Comparison of ENCODE assay signal across 26 cellular contexts in genomic region chr20:5141615-5142014, GRCh38. TPM values are rescaled to one million over a fixed set of nuclear protein-coding genes. Genes with fewer than 3 reads are reported as not detected.
DNase-seq lines count a peak whose midpoint lies in the region; ATAC-seq and TF ChIP-seq lines count a peak whose summit lies in the region.
"Had no signal": no experiment of that assay in that cellular context is flagged by ENCODE, and none has a peak within 500 bp of the region (broad histone marks: within the 10 kb centered on the region; RNA-seq: fewer than 3 reads in every experiment).

No MANE protein-coding gene starts in this region.

- peaks cover 12% of the 10 kb centered on the region for H3K36me3 Mint-ChIP-seq in activated T-helper 1 cell treated with anti-CD3 and anti-CD28 coated beads, Interleukin-12 subunit alpha, Interleukin-12 subunit beta, Interleukin-2, Interleukin-4 antibody, amounts not matched to agents 30 ng/mL and 10 ng/mL and 1 ng/mL, durations not matched to agents 14 hours and 24 hours and 36 hours (ENCODE audit: low read depth)

- H3K27ac ChIP-seq in BLaER1, result no peak overlapping the region
- no peak overlapping the region for H3K27ac ChIP-seq in tibial nerve
- H3K27ac ChIP-seq: C4-2B, neutrophil, PC-9, psoas muscle, upper lobe of left lung, WERI-Rb-1 had no signal

- TF ChIP-seq EP300 in tibial nerve (IDR thresholded peaks at IDR 0.05), result no peak

- no peak for TF ChIP-seq CTCF in tibial nerve (IDR thresholded peaks at IDR 0.05)

- H3K27me3 ChIP-seq in BLaER1 (no peaks in the 10 kb centered on the region), tibial nerve (no peaks in the 10 kb centered on the region)
- H3K27me3 ChIP-seq: neutrophil, upper lobe of left lung had no signal

- H3K9ac ChIP-seq in BLaER1, result no peak overlapping the region

- H3K27me3 Mint-ChIP-seq in activated T-helper 1 cell treated with anti-CD3 and anti-CD28 coated beads, Interleukin-12 subunit alpha, Interleukin-12 subunit beta, Interleukin-2, Interleukin-4 antibody, amounts not matched to agents 30 ng/mL and 10 ng/mL and 1 ng/mL, durations not matched to agents 14 hours and 24 hours and 36 hours (ENCODE audit: insufficient read depth), result no peaks in the 10 kb centered on the region
- H3K27me3 Mint-ChIP-seq: activated CD4-positive, alpha-beta T cell treated with anti-CD3 and anti-CD28 coated beads, Interleukin-2, amount 10 ng/mL, durations not matched to agents 24 days and 14 days; activated naive CD8-positive, alpha-beta T cell treated with anti-CD3 and anti-CD28 coated beads, Interleukin-2, amount 50 U/mL, for 24 hours; activated T-cell treated with anti-CD3 and anti-CD28 coated beads, Interleukin-2, amount 50 U/mL, for 24 hours; stimulated activated naive CD8-positive, alpha-beta T cell treated with anti-CD3 and anti-CD28 coated beads, Interleukin-15, amount 100 ng/mL, for 72 hours had no signal

- H3K4me1 ChIP-seq in BLaER1 (peaks cover 26% of the 10 kb centered on the region), tibial nerve (peaks cover 0 to 63% (median 36%) of the 10 kb centered on the region in 4 donors)

- 32 to 50% methylated on average over 2 of the region's 2 CpGs for WGBS in tibial nerve, 2 donors

- ATAC-seq in left ventricle myocardium superior, result peak; percentile 19
- ATAC-seq in HG03342 (IDR thresholded peaks at IDR 0.05; ENCODE audit: unreplicated experiment), result no peak
- ATAC-seq in GM19455 (IDR thresholded peaks at IDR 0.05; ENCODE audit: unreplicated experiment), result no peak
- ATAC-seq: activated naive CD8-positive, alpha-beta T cell treated with anti-CD3 and anti-CD28 coated beads, Interleukin-2, amount 50 U/mL, for 24 hours; psoas muscle; stimulated activated naive CD8-positive, alpha-beta T cell treated with anti-CD3 and anti-CD28 coated beads, Interleukin-15, amount 100 ng/mL, for 72 hours had no signal

- H3K9me3 ChIP-seq in BLaER1 (no peaks in the 10 kb centered on the region), tibial nerve (no peaks in the 10 kb centered on the region)
- H3K9me3 ChIP-seq: neutrophil, psoas muscle, upper lobe of left lung had no signal

- peaks cover 35% of the 10 kb centered on the region for H3K4me1 Mint-ChIP-seq in activated T-helper 1 cell treated with anti-CD3 and anti-CD28 coated beads, Interleukin-12 subunit alpha, Interleukin-12 subunit beta, Interleukin-2, Interleukin-4 antibody, amounts not matched to agents 30 ng/mL and 10 ng/mL and 1 ng/mL, durations not matched to agents 14 hours and 24 hours and 36 hours (ENCODE audit: low read depth)

- peak overlapping the region; percentile 13 for H3K27ac Mint-ChIP-seq in activated T-helper 1 cell treated with anti-CD3 and anti-CD28 coated beads, Interleukin-12 subunit alpha, Interleukin-12 subunit beta, Interleukin-2, Interleukin-4 antibody, amounts not matched to agents 30 ng/mL and 10 ng/mL and 1 ng/mL, durations not matched to agents 14 hours and 24 hours and 36 hours
- H3K27ac Mint-ChIP-seq: activated CD4-positive, alpha-beta T cell treated with anti-CD3 and anti-CD28 coated beads, Interleukin-2, amount 10 ng/mL, durations not matched to agents 24 days and 14 days; activated naive CD8-positive, alpha-beta T cell treated with anti-CD3 and anti-CD28 coated beads, Interleukin-2, amount 50 U/mL, for 24 hours; activated T-cell treated with anti-CD3 and anti-CD28 coated beads, Interleukin-2, amount 50 U/mL, for 24 hours had no signal

- 0 out of 2 replicates have a peak overlapping the region, but pooled peaks have one; percentile 11 for H3K4me2 ChIP-seq in BLaER1
- H3K4me2 ChIP-seq: PC-9 had no signal

- H4K20me1 ChIP-seq in BLaER1, result peaks cover 94% of the 10 kb centered on the region

- H3K36me3 ChIP-seq in BLaER1, result peaks cover 26% of the 10 kb centered on the region
- H3K36me3 ChIP-seq in tibial nerve, result no peaks in the 10 kb centered on the region
- H3K36me3 ChIP-seq: neutrophil, upper lobe of left lung, WERI-Rb-1 had no signal

- no peak for TF ChIP-seq POLR2A in tibial nerve (IDR thresholded peaks at IDR 0.05)

- intact Hi-C loops in activated T-helper 1 cell treated with anti-CD3 and anti-CD28 coated beads, Interleukin-12 subunit alpha, Interleukin-12 subunit beta, Interleukin-2, Interleukin-4 antibody, amounts not matched to agents 30 ng/mL and 10 ng/mL and 1 ng/mL, durations not matched to agents 14 hours and 24 hours and 36 hours (cut with micrococcal nuclease), result loop anchor here (5.0 kb wide), 1 partner anchor 51 kb away; no protein-coding TSS in a partner anchor
- intact Hi-C loops in left ventricle myocardium superior (cut with micrococcal nuclease), result no loop called here

- H3K9me3 Mint-ChIP-seq in activated T-helper 1 cell treated with anti-CD3 and anti-CD28 coated beads, Interleukin-12 subunit alpha, Interleukin-12 subunit beta, Interleukin-2, Interleukin-4 antibody, amounts not matched to agents 30 ng/mL and 10 ng/mL and 1 ng/mL, durations not matched to agents 14 hours and 24 hours and 36 hours, result no peaks in the 10 kb centered on the region
- H3K9me3 Mint-ChIP-seq: activated CD4-positive, alpha-beta T cell treated with anti-CD3 and anti-CD28 coated beads, Interleukin-2, amount 10 ng/mL, durations not matched to agents 24 days and 14 days; activated naive CD8-positive, alpha-beta T cell treated with anti-CD3 and anti-CD28 coated beads, Interleukin-2, amount 50 U/mL, for 24 hours; activated T-cell treated with anti-CD3 and anti-CD28 coated beads, Interleukin-2, amount 50 U/mL, for 24 hours; stimulated activated naive CD8-positive, alpha-beta T cell treated with anti-CD3 and anti-CD28 coated beads, Interleukin-15, amount 100 ng/mL, for 72 hours had no signal

- H3K4me3 ChIP-seq in BLaER1 (no peak overlapping the region), tibial nerve (no peak overlapping the region)
- H3K4me3 ChIP-seq: PC-9, psoas muscle, upper lobe of left lung had no signal

- DNase-seq in activated T-helper 1 cell treated with anti-CD3 and anti-CD28 coated beads, Interleukin-12 subunit alpha, Interleukin-12 subunit beta, Interleukin-2, Interleukin-4 antibody, amounts not matched to agents 30 ng/mL and 10 ng/mL and 1 ng/mL, durations not matched to agents 14 hours and 24 hours and 36 hours (ENCODE audit: low spot score), result no peak
- no peak for DNase-seq in left ventricle myocardium superior
- DNase-seq in nucleus accumbens (lab: John Stamatoyannopoulos, UW), result peak in 31 of 56 donors; percentile 2 to 62 (median 23)
- no peak for DNase-seq in tibial nerve (ENCODE audit: low spot score in 2 of 2)
- no peak for DNase-seq in NCI-H446 (lab: John Stamatoyannopoulos, UW)
- DNase-seq: activated CD4-positive, alpha-beta T cell treated with anti-CD3 and anti-CD28 coated beads, Interleukin-2, amount 10 ng/mL, durations not matched to agents 24 days and 14 days; activated naive CD8-positive, alpha-beta T cell treated with anti-CD3 and anti-CD28 coated beads, Interleukin-2, amount 50 U/mL, for 24 hours; activated T-cell treated with anti-CD3 and anti-CD28 coated beads, Interleukin-2, amount 50 U/mL, for 24 hours; DND-41; GOT3; kidney; NCI-H1694; NCI-H2171; NCI-H524; PC-9; psoas muscle; SHP77 treated with DMSO at 0.1 percent for 48 hours; stimulated activated naive CD8-positive, alpha-beta T cell treated with anti-CD3 and anti-CD28 coated beads, Interleukin-15, amount 100 ng/mL, for 72 hours; T1000; upper lobe of left lung; WERI-Rb-1 had no signal

- no peak overlapping the region for H3K4me3 Mint-ChIP-seq in activated T-helper 1 cell treated with anti-CD3 and anti-CD28 coated beads, Interleukin-12 subunit alpha, Interleukin-12 subunit beta, Interleukin-2, Interleukin-4 antibody, amounts not matched to agents 30 ng/mL and 10 ng/mL and 1 ng/mL, durations not matched to agents 14 hours and 24 hours and 36 hours
- H3K4me3 Mint-ChIP-seq: activated CD4-positive, alpha-beta T cell treated with anti-CD3 and anti-CD28 coated beads, Interleukin-2, amount 10 ng/mL, durations not matched to agents 24 days and 14 days; activated naive CD8-positive, alpha-beta T cell treated with anti-CD3 and anti-CD28 coated beads, Interleukin-2, amount 50 U/mL, for 24 hours; activated T-cell treated with anti-CD3 and anti-CD28 coated beads, Interleukin-2, amount 50 U/mL, for 24 hours; stimulated activated naive CD8-positive, alpha-beta T cell treated with anti-CD3 and anti-CD28 coated beads, Interleukin-15, amount 100 ng/mL, for 72 hours had no signal

RNA-seq across cellular contexts. Expression of gene CDS2, which starts 14.8 kb away (rescaled TPM):
- total RNA-seq in activated T-helper 1 cell treated with anti-CD3 and anti-CD28 coated beads, Interleukin-12 subunit alpha, Interleukin-12 subunit beta, Interleukin-2, Interleukin-4 antibody, amounts not matched to agents 30 ng/mL and 10 ng/mL and 1 ng/mL, durations not matched to agents 14 hours and 24 hours and 36 hours, result 39.8 and 42.5 TPM in 2 replicates
- total RNA-seq in left ventricle myocardium superior (68.9 TPM), tibial nerve (10 to 100 TPM; 29.4 to 35.0 (median 34.1) TPM)

RNA-seq across cellular contexts. Expression of gene PCNA, which starts 21.9 kb away (rescaled TPM):
- 512 and 519 TPM in 2 replicates for total RNA-seq in activated T-helper 1 cell treated with anti-CD3 and anti-CD28 coated beads, Interleukin-12 subunit alpha, Interleukin-12 subunit beta, Interleukin-2, Interleukin-4 antibody, amounts not matched to agents 30 ng/mL and 10 ng/mL and 1 ng/mL, durations not matched to agents 14 hours and 24 hours and 36 hours
- total RNA-seq in left ventricle myocardium superior, result 32.6 TPM
- 10 to 100 TPM; 28.2 to 42.8 (median 37.4) TPM for total RNA-seq in tibial nerve

RNA-seq across cellular contexts. Expression of gene TMEM230, which starts 28.7 kb away (rescaled TPM):
- total RNA-seq in activated T-helper 1 cell treated with anti-CD3 and anti-CD28 coated beads, Interleukin-12 subunit alpha, Interleukin-12 subunit beta, Interleukin-2, Interleukin-4 antibody, amounts not matched to agents 30 ng/mL and 10 ng/mL and 1 ng/mL, durations not matched to agents 14 hours and 24 hours and 36 hours, result 80.3 and 82.1 TPM in 2 replicates
- total RNA-seq in left ventricle myocardium superior (88.3 TPM), tibial nerve (10 to 100 TPM; 55.9 to 88.1 (median 84.7) TPM)

Comparison
In these comparisons a context has a peak if more than half of its experiments do, and no peak if none do; other contexts are left out.
1. DNase-seq: peak in nucleus accumbens (31 of 56); none in activated T-helper 1 cell treated with anti-CD3 and anti-CD28 coated beads, Interleukin-12 subunit alpha, Interleukin-12 subunit beta, Interleukin-2, Interleukin-4 antibody, amounts not matched to agents 30 ng/mL and 10 ng/mL and 1 ng/mL, durations not matched to agents 14 hours and 24 hours and 36 hours (single experiment), left ventricle myocardium superior (single experiment), tibial nerve (0 of 2) and NCI-H446 (0 of 2).
2. RNA of gene PCNA, which starts 21.9 kb away (total RNA-seq): 512 to 519 TPM in activated T-helper 1 cell treated with anti-CD3 and anti-CD28 coated beads, Interleukin-12 subunit alpha, Interleukin-12 subunit beta, Interleukin-2, Interleukin-4 antibody, amounts not matched to agents 30 ng/mL and 10 ng/mL and 1 ng/mL, durations not matched to agents 14 hours and 24 hours and 36 hours; 28.2 to 42.8 TPM in tibial nerve and 32.6 TPM in left ventricle myocardium superior (single experiment); every median in the first group is over 10 times any median in the second.